ENCODE assay signal across 19 cellular contexts in genomic region chr5:179533024-179533423, GRCh38.
"Had no signal": no experiment of that assay in that cellular context is flagged by ENCODE, and none has a peak within 500 bp of the region (broad histone marks: within the 10 kb centered on the region; RNA-seq: fewer than 3 reads in every experiment).

No MANE protein-coding gene starts in this region.

- H3K36me3 ChIP-seq: brain microvascular endothelial cell, esophagus muscularis mucosa, gastrocnemius medialis had no signal

- H3K4me2 ChIP-seq: smooth muscle cell had no signal

- H3K4me3 Mint-ChIP-seq: activated CD4-positive, alpha-beta T cell treated with anti-CD3 and anti-CD28 coated beads, Interleukin-2, amount 10 ng/mL, durations not matched to agents 7 days and 5 days; activated CD8-positive, alpha-beta T cell treated with anti-CD3 and anti-CD28 coated beads for 36 hours; activated naive CD4-positive, alpha-beta T cell treated with anti-CD3 and anti-CD28 coated beads, Interleukin-2, amount 10 ng/mL, durations not matched to agents 7 days and 5 days; nephron progenitor cell had no signal

- H3K27me3 ChIP-seq: brain microvascular endothelial cell, esophagus muscularis mucosa had no signal

- H3K36me3 Mint-ChIP-seq: activated naive CD4-positive, alpha-beta T cell treated with anti-CD3 and anti-CD28 coated beads, Interleukin-2, amount 10 ng/mL, durations not matched to agents 7 days and 5 days had no signal

- H3K4me3 ChIP-seq: esophagus muscularis mucosa, gastrocnemius medialis, smooth muscle cell had no signal

- H3K27ac ChIP-seq: brain microvascular endothelial cell, esophagus muscularis mucosa, gastrocnemius medialis had no signal

- H3K27me3 Mint-ChIP-seq: activated CD8-positive, alpha-beta T cell treated with anti-CD3 and anti-CD28 coated beads for 36 hours had no signal

- H3K4me1 ChIP-seq: gastrocnemius medialis had no signal

- ATAC-seq: activated CD8-positive, alpha-beta T cell treated with anti-CD3 and anti-CD28 coated beads for 36 hours; gastrocnemius medialis; sciatic nerve; SK-N-SH treated with all-trans-retinoic acid at 6 μM for 48 hours; stimulated activated naive CD8-positive, alpha-beta T cell treated with anti-CD3 and anti-CD28 coated beads, Interleukin-15, Interleukin-2, amounts not matched to agents 100 U/mL and 50 U/mL, for 24 hours had no signal

- H3K27ac Mint-ChIP-seq: activated CD4-positive, alpha-beta T cell treated with anti-CD3 and anti-CD28 coated beads, Interleukin-2, amount 10 ng/mL, durations not matched to agents 7 days and 5 days; activated CD8-positive, alpha-beta T cell treated with anti-CD3 and anti-CD28 coated beads for 36 hours; activated naive CD4-positive, alpha-beta T cell treated with anti-CD3 and anti-CD28 coated beads, Interleukin-2, amount 10 ng/mL, durations not matched to agents 7 days and 5 days; nephron progenitor cell had no signal

- DNase-seq: activated CD4-positive, alpha-beta T cell treated with anti-CD3 and anti-CD28 coated beads, Interleukin-2, amount 10 ng/mL, durations not matched to agents 7 days and 5 days; activated CD4-positive, CD25-positive, alpha-beta regulatory T cell treated with anti-CD3 and anti-CD28 coated beads, Interleukin-2, amount 50 U/mL, for 72 hours; activated CD8-positive, alpha-beta T cell treated with anti-CD3 and anti-CD28 coated beads for 36 hours; activated naive CD4-positive, alpha-beta T cell treated with anti-CD3 and anti-CD28 coated beads, Interleukin-2, amount 10 ng/mL, durations not matched to agents 7 days and 5 days; activated T-cell treated with anti-CD3 and anti-CD28 coated beads, Interleukin-2, amount 50 U/mL, for 1 hour; aorta; brain microvascular endothelial cell; caudate nucleus; effector memory CD4-positive, alpha-beta T cell; gastrocnemius medialis; hypothalamus; nephron progenitor cell; nucleus accumbens; stimulated activated CD4-positive, alpha-beta T cell treated with anti-CD3 and anti-CD28 coated beads, Interleukin-2, amount 100 ng/mL, for 48 hours; stimulated activated naive CD8-positive, alpha-beta T cell treated with anti-CD3 and anti-CD28 coated beads, Interleukin-15, Interleukin-2, amounts not matched to agents 100 U/mL and 50 U/mL, for 24 hours had no signal

- H3K9me3 Mint-ChIP-seq: activated CD4-positive, alpha-beta T cell treated with anti-CD3 and anti-CD28 coated beads, Interleukin-2, amount 10 ng/mL, durations not matched to agents 7 days and 5 days; activated CD8-positive, alpha-beta T cell treated with anti-CD3 and anti-CD28 coated beads for 36 hours; activated naive CD4-positive, alpha-beta T cell treated with anti-CD3 and anti-CD28 coated beads, Interleukin-2, amount 10 ng/mL, durations not matched to agents 7 days and 5 days had no signal

- H3K9me3 ChIP-seq: esophagus muscularis mucosa, gastrocnemius medialis had no signal
